In genomic region chr7:55435466-55435865, GRCh38 we compare ENCODE assay signal across 21 cellular contexts.
DNase-seq lines count a peak whose midpoint lies in the region; ATAC-seq, FAIRE-seq and TF ChIP-seq lines count a peak whose summit lies in the region.
"Had no signal": no experiment of that assay in that cellular context is flagged by ENCODE, and none has a peak within 500 bp of the region (broad histone marks: within the 10 kb centered on the region; RNA-seq: fewer than 3 reads in every experiment).

No MANE protein-coding gene starts in this region.

- H3K4me1 ChIP-seq in BE2C = peaks cover 15% of the 10 kb centered on the region
- peaks cover 18% of the 10 kb centered on the region for H3K4me1 ChIP-seq in PC-3 (ENCODE audit: insufficient read depth, low read length)

- intact Hi-C loops in PC-3 (cut with micrococcal nuclease) = no loop called here

- peak; percentile 43 for FAIRE-seq in bronchial epithelial cell (lab: Jason Lieb, UNC)
- FAIRE-seq: GM12891, H54, HTR-8/SVneo, K562 had no signal

- no peaks in the 10 kb centered on the region for H3K27me3 Mint-ChIP-seq in stimulated activated memory B cell treated with anti-CD40 and anti-IgM and Interleukin-4, amounts not matched to agents 10 μg/mL and 1 μg/mL and 100 μg/mL, for 72 hours

- H3K36me3 ChIP-seq in BE2C = no peaks in the 10 kb centered on the region
- no peaks in the 10 kb centered on the region for H3K36me3 ChIP-seq in bronchial epithelial cell (ENCODE audit: control insufficient read depth, insufficient read depth, low read length)
- H3K36me3 ChIP-seq in PC-3 (ENCODE audit: low read depth, low read length) = no peaks in the 10 kb centered on the region

- H3K9me2 ChIP-seq in PC-3 (replicated peaks; ENCODE audit: low read length) = no peaks in the 10 kb centered on the region

- no TSS peak for BruUV-seq in PC-3 (replicated peaks; lab: Mats Ljungman, UMichigan)

- no peak for ATAC-seq in stimulated activated memory B cell treated with anti-CD40 and anti-IgM and Interleukin-4, amounts not matched to agents 10 μg/mL and 1 μg/mL and 100 μg/mL, for 72 hours
- no peak for ATAC-seq in PC-3
- ATAC-seq: GM23338, K562 had no signal

- H3K9me3 ChIP-seq in BE2C (no peaks in the 10 kb centered on the region), PC-3 (ENCODE audit: low read length) (no peaks in the 10 kb centered on the region)
- H3K9me3 ChIP-seq: BLaER1 treated with 17β-estradiol and CSF1 and Interleukin-3, amounts not matched to agents 10 nM and 100 nM had no signal

- no peaks in the 10 kb centered on the region for H3F3A ChIP-seq in PC-3 (ENCODE audit: low read length, unreplicated experiment)

- POLR2A ChIA-PET in PC-3 (lab: Charles Lee; ENCODE audit: unreplicated experiment) = no interaction called here

- no peak overlapping the region for H3K4me3 Mint-ChIP-seq in stimulated activated memory B cell treated with anti-CD40 and anti-IgM and Interleukin-4, amounts not matched to agents 10 μg/mL and 1 μg/mL and 100 μg/mL, for 72 hours
- H3K4me3 Mint-ChIP-seq: GM23338 had no signal

- H3K9ac ChIP-seq in PC-3 (ENCODE audit: low read length) = no peak overlapping the region
- H3K9ac ChIP-seq: BLaER1 treated with 17β-estradiol and CSF1 and Interleukin-3, amounts not matched to agents 10 nM and 100 nM had no signal

- no peak overlapping the region for H2AFZ ChIP-seq in PC-3 (ENCODE audit: low read length)
- H2AFZ ChIP-seq: GM23338 had no signal

- H3K79me2 ChIP-seq in PC-3 (ENCODE audit: low read length) = no peaks in the 10 kb centered on the region

- TF ChIP-seq CTCF in BE2C (IDR thresholded peaks at IDR 0.05; ENCODE audit: low read depth, low read length) (peak; percentile 8; the same call in 1 of the 2 replicates), bronchial epithelial cell (IDR thresholded peaks at IDR 0.05; ENCODE audit: insufficient read depth, low read length, severe bottlenecking) (no peak), PC-3 (conservative IDR thresholded peaks at IDR 0.05; ENCODE audit: low read depth, low read length) (no peak)

- no peak overlapping the region for H3K27ac ChIP-seq in PC-3 (ENCODE audit: low read length)
- H3K27ac ChIP-seq: BLaER1 treated with 17β-estradiol and CSF1 and Interleukin-3, amounts not matched to agents 10 nM and 100 nM; HL-60 had no signal

- H3K4me2 ChIP-seq in PC-3 (ENCODE audit: low read length) = no peak overlapping the region
- H3K4me2 ChIP-seq: BLaER1 treated with 17β-estradiol and CSF1 and Interleukin-3, amounts not matched to agents 10 nM and 100 nM; GM23338 had no signal

- no peaks in the 10 kb centered on the region for H3K27me3 ChIP-seq in BE2C
- no peaks in the 10 kb centered on the region for H3K27me3 ChIP-seq in bronchial epithelial cell (ENCODE audit: control insufficient read depth, insufficient read depth, low read length)
- no peaks in the 10 kb centered on the region for H3K27me3 ChIP-seq in PC-3 (ENCODE audit: low read length)
- H3K27me3 ChIP-seq: BLaER1 treated with 17β-estradiol and CSF1 and Interleukin-3, amounts not matched to agents 10 nM and 100 nM had no signal

- CTCF ChIA-PET in PC-3 (lab: Charles Lee) = no interaction called here

- peak overlapping the region; percentile 38 for H3K27ac Mint-ChIP-seq in stimulated activated memory B cell treated with anti-CD40 and anti-IgM and Interleukin-4, amounts not matched to agents 10 μg/mL and 1 μg/mL and 100 μg/mL, for 72 hours
- H3K27ac Mint-ChIP-seq: GM23338 had no signal

- DNase-seq in BE2C (peak; percentile 52), ELF-1 (ENCODE audit: low read depth, low spot score) (peak; percentile 79), bronchial epithelial cell (ENCODE audit: low read depth) (no peak), PC-3 (no peak), superior temporal gyrus (ENCODE audit: extremely low spot score) (no peak), DMS114 treated with DMSO at 0.1 percent for 48 hours (lab: John Stamatoyannopoulos, UW; ENCODE audit: unreplicated experiment) (no peak)
- DNase-seq: 8988T; CD8-positive, alpha-beta memory T cell; COR-L47; DMS 273 treated with DMSO at 0.1 percent for 48 hours; GF-D8; HCEC 1CT; IMR-90 had no signal

- peaks cover 19% of the 10 kb centered on the region for H3K4me1 Mint-ChIP-seq in stimulated activated memory B cell treated with anti-CD40 and anti-IgM and Interleukin-4, amounts not matched to agents 10 μg/mL and 1 μg/mL and 100 μg/mL, for 72 hours

- H3K36me3 Mint-ChIP-seq in stimulated activated memory B cell treated with anti-CD40 and anti-IgM and Interleukin-4, amounts not matched to agents 10 μg/mL and 1 μg/mL and 100 μg/mL, for 72 hours = peaks cover 15% of the 10 kb centered on the region

- H3K4me3 ChIP-seq in BE2C (ENCODE audit: low read depth, low read length) (no peak overlapping the region), bronchial epithelial cell (ENCODE audit: low read depth, low read length) (no peak overlapping the region), PC-3 (ENCODE audit: low read length) (no peak overlapping the region)
- H3K4me3 ChIP-seq: BLaER1 treated with 17β-estradiol and CSF1 and Interleukin-3, amounts not matched to agents 10 nM and 100 nM; GM23338; K562 had no signal

- no peaks in the 10 kb centered on the region for H4K20me1 ChIP-seq in PC-3 (ENCODE audit: low read length)

- no peaks in the 10 kb centered on the region for H3K9me3 Mint-ChIP-seq in stimulated activated memory B cell treated with anti-CD40 and anti-IgM and Interleukin-4, amounts not matched to agents 10 μg/mL and 1 μg/mL and 100 μg/mL, for 72 hours
- H3K9me3 Mint-ChIP-seq: CD8-positive, alpha-beta memory T cell; GM23338 had no signal

Comparison
In these comparisons a context has a peak if more than half of its experiments do, and no peak if none do; other contexts are left out.
1. DNase-seq: peak in BE2C (single experiment) and ELF-1 (single experiment); none in bronchial epithelial cell (single experiment), PC-3 (single experiment), superior temporal gyrus (single experiment) and DMS114 treated with DMSO at 0.1 percent for 48 hours (single experiment).